In genomic region chr3:98038876-98039275, GRCh38 we compare ENCODE assay signal across 10 cellular contexts. TPM values are rescaled to one million over a fixed set of nuclear protein-coding genes. Genes with fewer than 3 reads are reported as not detected.
DNase-seq lines count a peak whose midpoint lies in the region; ATAC-seq and TF ChIP-seq lines count a peak whose summit lies in the region.
"Had no signal": no experiment of that assay in that cellular context is flagged by ENCODE, and none has a peak within 500 bp of the region (broad histone marks: within the 10 kb centered on the region; RNA-seq: fewer than 3 reads in every experiment).

No MANE protein-coding gene starts in this region.

- CTCF ChIA-PET in WTC11 (lab: Charles Lee): interaction anchor here (1.3 to 4.4 kb wide), 8 partner anchors 16 to 305 kb away, joined by 4 to 41 read pairs (median 6); no protein-coding TSS in a partner anchor

- no peak overlapping the region for H3K27ac Mint-ChIP-seq in WTC11
- peak overlapping the region; percentile 52 to 79 for H3K27ac Mint-ChIP-seq in natural killer cell

- H3K9me3 Mint-ChIP-seq in WTC11 (peaks cover 28% of the 10 kb centered on the region), natural killer cell (peaks cover 2 to 3% of the 10 kb centered on the region in 2 donors)

- DNase-seq in DMS53 (lab: John Stamatoyannopoulos, UW): peak; percentile 53
- DNase-seq in DMS53 treated with DMSO at 0.1 percent for 48 hours (lab: John Stamatoyannopoulos, UW; ENCODE audit: unreplicated experiment): no peak
- no peak for DNase-seq in WTC11 (ENCODE audit: low spot score)
- no peak for DNase-seq in natural killer cell
- DNase-seq in stimulated activated CD4-positive, alpha-beta T cell treated with anti-CD3 and anti-CD28 coated beads, Interleukin-15, amount 100 ng/mL, for 24 hours: no peak
- no peak for DNase-seq in NCI-H2196 treated with DMSO at 0.1 percent for 48 hours (lab: John Stamatoyannopoulos, UW; ENCODE audit: unreplicated experiment)
- DNase-seq in NCI-H2029 treated with DMSO at 0.1 percent for 48 hours (lab: John Stamatoyannopoulos, UW): no peak

- intact Hi-C loops in natural killer cell (cut with micrococcal nuclease): loop anchor here (1.0 to 2.0 kb wide), 3 partner anchors 290 to 780 kb away; no protein-coding TSS in a partner anchor

- POLR2A ChIA-PET in WTC11 (lab: Charles Lee): no interaction called here

- TF ChIP-seq CTCF in WTC11 (IDR thresholded peaks at IDR 0.05): no peak
- no peak for TF ChIP-seq CTCF in natural killer cell (IDR thresholded peaks at IDR 0.05)

- H3K4me1 Mint-ChIP-seq in WTC11 (peaks cover 7% of the 10 kb centered on the region; the same call in 1 of the 2 replicates), natural killer cell (peaks cover 7% of the 10 kb centered on the region in 2 donors)

- H3K36me3 Mint-ChIP-seq in WTC11: peaks cover 11% of the 10 kb centered on the region
- peaks cover 8% of the 10 kb centered on the region for H3K36me3 Mint-ChIP-seq in natural killer cell

- peak overlapping the region; percentile 92 for H3K4me3 Mint-ChIP-seq in WTC11
- no peak overlapping the region for H3K4me3 Mint-ChIP-seq in natural killer cell

- H3K27me3 Mint-ChIP-seq in WTC11 (ENCODE audit: low read depth) (no peaks in the 10 kb centered on the region), natural killer cell (ENCODE audit: low read depth in 2 of 2) (peaks cover 6 to 31% of the 10 kb centered on the region in 2 donors)

- ATAC-seq in HG02678 (IDR thresholded peaks at IDR 0.05; ENCODE audit: unreplicated experiment) (peak; percentile 8), WTC11 (no peak), natural killer cell (no peak)

TF ChIP-seq in WTC11, 78 proteins besides CTCF, POLR2A, EP300 and RAD21:
- TF ChIP-seq ZNF396 (CRISPR knock-in tag; IDR thresholded peaks at IDR 0.05; ENCODE audit: borderline replicate concordance) (no peak), ZNF416 (CRISPR knock-in tag; IDR thresholded peaks at IDR 0.05) (no peak), MXD4 (CRISPR knock-in tag; IDR thresholded peaks at IDR 0.05; ENCODE audit: borderline replicate concordance) (no peak), GRHL2 (CRISPR knock-in tag; IDR thresholded peaks at IDR 0.05; ENCODE audit: insufficient replicate concordance, severe bottlenecking) (no peak), ATF6 (CRISPR knock-in tag; IDR thresholded peaks at IDR 0.05) (no peak), ESRRA (CRISPR knock-in tag; IDR thresholded peaks at IDR 0.05; ENCODE audit: borderline replicate concordance) (no peak), ZBTB21 (CRISPR knock-in tag; IDR thresholded peaks at IDR 0.05; ENCODE audit: borderline replicate concordance) (no peak), ZNF423 (CRISPR knock-in tag; IDR thresholded peaks at IDR 0.05) (no peak), ZNF512 (CRISPR knock-in tag; IDR thresholded peaks at IDR 0.05; ENCODE audit: borderline replicate concordance) (no peak), TEAD1 (CRISPR knock-in tag; IDR thresholded peaks at IDR 0.05) (no peak), MLX (CRISPR knock-in tag; IDR thresholded peaks at IDR 0.05) (no peak), FOXP4 (CRISPR knock-in tag; IDR thresholded peaks at IDR 0.05) (no peak), ZNF138 (CRISPR knock-in tag; conservative IDR thresholded peaks at IDR 0.05) (no peak), TP53 (CRISPR knock-in tag; IDR thresholded peaks at IDR 0.05) (no peak), PRRX2 (CRISPR knock-in tag; IDR thresholded peaks at IDR 0.05) (no peak), NR1H2 (CRISPR knock-in tag; IDR thresholded peaks at IDR 0.05) (no peak), ZNF121 (CRISPR knock-in tag; IDR thresholded peaks at IDR 0.05) (no peak), IRF2 (CRISPR knock-in tag; IDR thresholded peaks at IDR 0.05; ENCODE audit: borderline replicate concordance, low read depth) (no peak), MYBL2 (CRISPR knock-in tag; IDR thresholded peaks at IDR 0.05) (no peak), CBFB (CRISPR knock-in tag; IDR thresholded peaks at IDR 0.05; ENCODE audit: low read depth) (no peak)

RNA-seq across cellular contexts. Expression of gene GABRR3, which starts 3.8 kb away (rescaled TPM):
- total RNA-seq in WTC11 (2021) (not detected in 3 replicates), natural killer cell (not detected)
- total RNA-seq: colonic mucosa, psoas muscle had no signal

RNA-seq across cellular contexts. Expression of gene OR5AC2, which starts 48.1 kb away (rescaled TPM):
- total RNA-seq in WTC11 (2021) (not detected in 3 replicates), natural killer cell (not detected)
- total RNA-seq: colonic mucosa, psoas muscle had no signal
